ENCODE assay signal across 8 cellular contexts in the genomic region with DNA sequence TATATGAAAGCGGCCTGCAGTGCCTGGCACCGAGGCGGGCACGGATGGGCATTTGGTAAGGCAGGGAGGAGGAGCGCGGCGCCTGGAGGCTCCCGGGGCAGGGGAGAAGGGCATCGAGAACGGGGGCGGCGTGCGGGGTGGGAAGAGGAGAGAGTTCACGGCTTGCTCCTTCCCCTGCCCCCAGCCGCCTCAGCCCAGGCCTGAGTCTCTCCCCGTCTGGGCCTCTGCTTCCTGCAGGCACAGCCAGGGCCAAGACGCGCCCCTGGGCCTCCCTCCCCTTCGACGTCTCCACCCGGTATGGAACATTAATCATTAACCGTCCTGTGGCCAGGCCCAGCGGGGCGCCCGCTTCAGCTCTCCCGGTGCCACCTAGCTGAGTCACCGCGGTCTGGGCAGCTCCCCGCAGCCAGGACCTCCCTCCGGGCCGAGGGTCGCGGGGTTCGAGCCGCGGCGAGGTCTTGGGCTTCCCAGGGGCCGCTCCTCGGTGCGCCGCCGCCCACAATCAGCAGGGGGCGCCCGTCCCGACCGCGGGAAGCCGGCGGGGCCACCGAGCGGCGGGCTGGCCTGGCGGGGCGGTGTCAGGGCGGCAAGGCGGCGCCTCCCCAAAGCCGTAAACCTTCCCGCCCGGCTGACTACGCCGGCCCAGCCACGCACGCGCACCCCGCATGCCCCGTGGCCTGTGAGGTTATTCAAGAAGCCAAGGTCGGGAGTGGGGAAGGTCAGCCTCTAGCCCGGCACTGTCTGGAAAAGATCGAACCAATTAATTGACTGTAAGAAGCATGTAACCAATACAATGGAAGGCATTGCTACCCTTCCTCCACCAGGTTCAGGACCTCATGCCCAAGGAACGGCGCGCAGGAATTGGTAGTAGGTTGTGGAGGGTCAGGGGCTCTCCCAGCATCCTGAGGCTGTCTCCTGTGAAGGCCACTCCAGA. TPM values are rescaled to one million over a fixed set of nuclear protein-coding genes. Genes with fewer than 3 reads are reported as not detected.
A peak's percentile ranks its signal among the peaks of the same experiment; 100 is the strongest.
DNase-seq lines count a peak whose midpoint lies in the region; TF ChIP-seq lines count a peak whose summit lies in the region.

No MANE protein-coding gene starts in this region.

- H3K9ac ChIP-seq in ES-I3 (ENCODE audit: low read depth, low read length) (peak overlapping the region; percentile 20; the same call in 1 of the 2 replicates), parathyroid adenoma (no peak overlapping the region)

- WGBS in transverse colon (ENCODE audit: low coverage in 1 of 2), 2 donors: 18 to 48% methylated on average over 5 to 50 of the region's 73 CpGs

- peak overlapping the region; percentile 79 for H3K4me2 ChIP-seq in parathyroid adenoma (ENCODE audit: low read length)

- H3K36me3 ChIP-seq in ES-I3 (ENCODE audit: insufficient read depth, low read length) (no peaks in the 10 kb centered on the region), parathyroid adenoma (ENCODE audit: control insufficient read depth, insufficient read depth, low read length) (no peaks in the 10 kb centered on the region), transverse colon (no peaks in the 10 kb centered on the region)

- peaks cover 23% of the 10 kb centered on the region for H3K4me1 Mint-ChIP-seq in activated naive CD4-positive, alpha-beta T cell treated with anti-CD3 and anti-CD28 coated beads for 36 hours (ENCODE audit: low read depth)
- no peaks in the 10 kb centered on the region for H3K4me1 Mint-ChIP-seq in glutamatergic neuron (ENCODE audit: low read depth, unreplicated experiment)

- TF ChIP-seq POLR2A in transverse colon (IDR thresholded peaks at IDR 0.05): peak; percentile 96

- CTCF ChIA-PET in activated naive CD4-positive, alpha-beta T cell treated with anti-CD3 and anti-CD28 coated beads for 36 hours (lab: Charles Lee): interaction anchor here (0.6 to 6.4 kb wide), 33 partner anchors 9 to 1394 kb away, joined by 3 to 52 read pairs (median 4); partner anchors contain the start of genes RD3, SLC30A1 and TRAF5

- H3K4me1 ChIP-seq in ES-I3 (ENCODE audit: insufficient read depth, low read length) (no peaks in the 10 kb centered on the region; the same call in 1 of the 2 replicates), parathyroid adenoma (no peaks in the 10 kb centered on the region), transverse colon (peaks cover 7 to 31% (median 26%) of the 10 kb centered on the region in 4 donors)

- H3K27ac Mint-ChIP-seq in activated naive CD4-positive, alpha-beta T cell treated with anti-CD3 and anti-CD28 coated beads for 36 hours: no peak overlapping the region
- H3K27ac Mint-ChIP-seq in glutamatergic neuron (ENCODE audit: unreplicated experiment): no peak overlapping the region

- H3K4me3 ChIP-seq in parathyroid adenoma (ENCODE audit: low read depth, low read length) (peak overlapping the region; percentile 39), transverse colon (peak overlapping the region in 3 of 4 donors; percentile 1 to 35 (median 24))

- H3K9me3 ChIP-seq in ES-I3 (ENCODE audit: control insufficient read depth, insufficient read depth, low read length) (no peaks in the 10 kb centered on the region), parathyroid adenoma (ENCODE audit: control insufficient read depth, low read length) (no peaks in the 10 kb centered on the region), transverse colon (no peaks in the 10 kb centered on the region)

- no peaks in the 10 kb centered on the region for H3K36me3 Mint-ChIP-seq in activated naive CD4-positive, alpha-beta T cell treated with anti-CD3 and anti-CD28 coated beads for 36 hours (ENCODE audit: low read depth)
- H3K36me3 Mint-ChIP-seq in glutamatergic neuron (ENCODE audit: unreplicated experiment): no peaks in the 10 kb centered on the region

- in situ Hi-C loops in SK-MEL-5 (cut with HindIII; ENCODE audit: low pct_unique_long_range_greater_than_20kb, low sequenced_read_pairs): no loop called here
- in situ Hi-C loops in transverse colon (cut with MboI; ENCODE audit: low pct_ligation_motif_present in 1 of 4, low pct_unique_long_range_greater_than_20kb in 1 of 4, low sequenced_read_pairs in 3 of 4): loop anchor here in 3 of 4 donors (10.0 to 25.0 kb wide), 4 partner anchors 139 to 203 kb away; partner anchors contain the start of gene TRAF5 (in 1 of the 3)

- no peaks in the 10 kb centered on the region for H3K27me3 ChIP-seq in parathyroid adenoma (ENCODE audit: control insufficient read depth, insufficient read depth, low read length)
- H3K27me3 ChIP-seq in transverse colon: no peaks in the 10 kb centered on the region

- peak; percentile 83 for DNase-seq in GOT3 (lab: John Stamatoyannopoulos, UW)
- DNase-seq in Kasumi-1 (lab: John Stamatoyannopoulos, UW): peak; percentile 41 to 59
- DNase-seq in SK-MEL-5 (ENCODE audit: low read depth, low spot score): peak; percentile 70
- peak; percentile 83 for DNase-seq in activated naive CD4-positive, alpha-beta T cell treated with anti-CD3 and anti-CD28 coated beads for 36 hours
- DNase-seq in glutamatergic neuron: peak; percentile 86
- DNase-seq in transverse colon: peak; percentile 94

- no peaks in the 10 kb centered on the region for H3K79me2 ChIP-seq in parathyroid adenoma

- H3K4me3 Mint-ChIP-seq in activated naive CD4-positive, alpha-beta T cell treated with anti-CD3 and anti-CD28 coated beads for 36 hours: peak overlapping the region; percentile 58
- no peak overlapping the region for H3K4me3 Mint-ChIP-seq in glutamatergic neuron (ENCODE audit: unreplicated experiment)

- intact Hi-C loops in activated naive CD4-positive, alpha-beta T cell treated with anti-CD3 and anti-CD28 coated beads for 36 hours (cut with micrococcal nuclease): loop anchor here (1.0 to 10.0 kb wide), 8 partner anchors 33 to 1171 kb away; partner anchors contain the start of gene SLC30A1
- intact Hi-C loops in transverse colon (cut with DNase I; ENCODE audit: low total_unique reads): loop anchor here (5.0 kb wide), 1 partner anchor 142 kb away; no protein-coding TSS in a partner anchor

- H3K27ac ChIP-seq in parathyroid adenoma (no peak overlapping the region), transverse colon (peak overlapping the region; percentile 83 to 88 (median 85))

- TF ChIP-seq CTCF in glutamatergic neuron (IDR thresholded peaks at IDR 0.05; ENCODE audit: partially characterized antibody, unreplicated experiment) (peak; percentile 98), parathyroid adenoma (IDR thresholded peaks at IDR 0.05) (peak; percentile 73), transverse colon (IDR thresholded peaks at IDR 0.05) (peak; percentile 46 to 94 (median 84))

- H3K27me3 Mint-ChIP-seq in activated naive CD4-positive, alpha-beta T cell treated with anti-CD3 and anti-CD28 coated beads for 36 hours (ENCODE audit: low read depth): no peaks in the 10 kb centered on the region
- H3K27me3 Mint-ChIP-seq in glutamatergic neuron (ENCODE audit: unreplicated experiment): peaks cover 3% of the 10 kb centered on the region

- no peak for TF ChIP-seq EP300 in transverse colon (IDR thresholded peaks at IDR 0.05; ENCODE audit: low read depth)

- H3K9me3 Mint-ChIP-seq in activated naive CD4-positive, alpha-beta T cell treated with anti-CD3 and anti-CD28 coated beads for 36 hours: no peaks in the 10 kb centered on the region
- peaks cover 3% of the 10 kb centered on the region for H3K9me3 Mint-ChIP-seq in glutamatergic neuron (ENCODE audit: unreplicated experiment)

- peak overlapping the region; percentile 81 for H2AFZ ChIP-seq in parathyroid adenoma

RNA-seq across cellular contexts. Expression of gene RD3, which starts 23.4 kb away (rescaled TPM):
- not detected in 2 replicates for total RNA-seq in SK-MEL-5 (2014; rRNA removed; shearing (Covaris generic))
- polyA plus RNA-seq in SK-MEL-5 (2015; cell fraction: cytosol; rRNA removed): not detected in 2 replicates
- not detected in 2 replicates for polyA plus RNA-seq in SK-MEL-5 (2015; cell fraction: nucleus; rRNA removed)
- not detected for total RNA-seq in activated naive CD4-positive, alpha-beta T cell treated with anti-CD3 and anti-CD28 coated beads for 36 hours
- total RNA-seq in glutamatergic neuron (ENCODE audit: unreplicated experiment) (0.44 TPM), transverse colon (not detected)
